ENCODE assay signal across 10 cellular contexts in the genomic region with DNA sequence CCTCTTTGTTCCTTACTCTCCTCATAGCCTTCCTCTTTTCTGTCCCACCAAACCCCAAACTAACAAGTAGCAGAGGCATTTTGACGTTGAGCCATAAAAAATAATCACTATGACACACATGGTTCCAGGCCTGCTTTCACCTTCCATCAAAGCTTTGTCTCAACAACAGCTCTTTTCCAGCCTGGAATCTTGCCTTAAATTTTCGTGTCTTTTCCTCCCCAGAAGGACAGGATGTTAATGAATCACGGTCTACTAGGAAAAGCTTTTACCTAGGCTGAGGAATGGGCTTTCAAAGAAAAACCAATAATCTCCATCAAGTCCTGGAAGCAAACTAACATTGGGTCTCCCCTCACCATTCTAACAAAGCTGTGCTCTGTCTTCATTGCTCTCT.
DNase-seq lines count a peak whose midpoint lies in the region; ATAC-seq and TF ChIP-seq lines count a peak whose summit lies in the region.
"Had no signal": no experiment of that assay in that cellular context is flagged by ENCODE, and none has a peak within 500 bp of the region (broad histone marks: within the 10 kb centered on the region; RNA-seq: fewer than 3 reads in every experiment).

No MANE protein-coding gene starts in this region.

- H3K4me1 ChIP-seq in ascending aorta (peaks cover 3 to 29% of the 10 kb centered on the region in 2 donors), lower lobe of right lung (peaks cover 39% of the 10 kb centered on the region), thoracic aorta (ENCODE audit: control insufficient read depth in 1 of 2, low read depth in 2 of 2) (peaks cover 22 to 47% of the 10 kb centered on the region in 2 donors)

- intact Hi-C loops in ascending aorta (cut with DNase I) = loop anchor here (5.0 kb wide), 3 partner anchors 36 to 109 kb away; a partner anchor contains a TSS
- intact Hi-C loops in lower lobe of right lung (cut with DNase I) = no loop called here

- ATAC-seq in lower lobe of right lung (peak in 1 of 2 donors; percentile 9), thoracic aorta (ENCODE audit: insufficient number of reproducible peaks, low FRiP score, low read depth) (no peak), GM19467 (IDR thresholded peaks at IDR 0.05; ENCODE audit: unreplicated experiment) (no peak)

- H3K4me3 Mint-ChIP-seq in T-helper 2 cell treated with Interferon-gamma antibody and Interleukin-4, amounts not matched to agents 5 μg/mL and 100 μg/mL, for 36 hours = peak overlapping the region; percentile 66

- no peak for DNase-seq in T-helper 2 cell treated with Interferon-gamma antibody and Interleukin-4, amounts not matched to agents 5 μg/mL and 100 μg/mL, for 36 hours (ENCODE audit: low spot score)
- no peak for DNase-seq in T-helper 2 cell
- DNase-seq in ascending aorta (ENCODE audit: low spot score in 2 of 2) = no peak
- DNase-seq in lower lobe of right lung = no peak
- no peak for DNase-seq in thoracic aorta (ENCODE audit: low spot score)
- no peak for DNase-seq in dedifferentiated amniotic fluid mesenchymal stem cell (ENCODE audit: extremely low spot score)
- DNase-seq in C1 segment of cervical spinal cord (lab: John Stamatoyannopoulos, UW) = no peak
- DNase-seq: ACHN; activated CD8-positive, alpha-beta memory T cell treated with anti-CD3 and anti-CD28 coated beads, Interleukin-2, amount 50 U/mL, for 48 hours had no signal

- no peaks in the 10 kb centered on the region for H3K9me3 ChIP-seq in ascending aorta
- no peaks in the 10 kb centered on the region for H3K9me3 ChIP-seq in lower lobe of right lung
- H3K9me3 ChIP-seq in thoracic aorta = no peaks in the 10 kb centered on the region

- peak overlapping the region; percentile 84 for H3K27ac Mint-ChIP-seq in T-helper 2 cell treated with Interferon-gamma antibody and Interleukin-4, amounts not matched to agents 5 μg/mL and 100 μg/mL, for 36 hours

- H3K36me3 Mint-ChIP-seq in T-helper 2 cell treated with Interferon-gamma antibody and Interleukin-4, amounts not matched to agents 5 μg/mL and 100 μg/mL, for 36 hours (ENCODE audit: low read depth) = peaks cover 5% of the 10 kb centered on the region

- H3K27me3 ChIP-seq in ascending aorta = no peaks in the 10 kb centered on the region
- H3K27me3 ChIP-seq in lower lobe of right lung (ENCODE audit: low read depth) = no peaks in the 10 kb centered on the region
- H3K27me3 ChIP-seq in thoracic aorta (replicated peaks; ENCODE audit: insufficient read depth) = no peaks in the 10 kb centered on the region

- H3K36me3 ChIP-seq in ascending aorta (no peaks in the 10 kb centered on the region), lower lobe of right lung (no peaks in the 10 kb centered on the region), thoracic aorta (no peaks in the 10 kb centered on the region)

- TF ChIP-seq CTCF in ascending aorta (IDR thresholded peaks at IDR 0.05) (no peak), lower lobe of right lung (IDR thresholded peaks at IDR 0.05) (no peak), thoracic aorta (IDR thresholded peaks at IDR 0.05) (no peak)

- no peaks in the 10 kb centered on the region for H3K27me3 Mint-ChIP-seq in T-helper 2 cell treated with Interferon-gamma antibody and Interleukin-4, amounts not matched to agents 5 μg/mL and 100 μg/mL, for 36 hours (ENCODE audit: low read depth)

- no peaks in the 10 kb centered on the region for H3K9me3 Mint-ChIP-seq in T-helper 2 cell treated with Interferon-gamma antibody and Interleukin-4, amounts not matched to agents 5 μg/mL and 100 μg/mL, for 36 hours

- H3K27ac ChIP-seq in ascending aorta (peak overlapping the region; percentile 76 to 81), lower lobe of right lung (peak overlapping the region; percentile 57), thoracic aorta (peak overlapping the region; percentile 73 to 80)

- H3K4me1 Mint-ChIP-seq in T-helper 2 cell treated with Interferon-gamma antibody and Interleukin-4, amounts not matched to agents 5 μg/mL and 100 μg/mL, for 36 hours (ENCODE audit: low read depth) = peaks cover 36% of the 10 kb centered on the region

- H3K4me3 ChIP-seq in ascending aorta (peak overlapping the region in 1 of 2 donors; percentile 16), lower lobe of right lung (no peak overlapping the region), thoracic aorta (peak overlapping the region; percentile 43)
